Comparison of ENCODE assay signal across 8 cellular contexts in the genomic region with DNA sequence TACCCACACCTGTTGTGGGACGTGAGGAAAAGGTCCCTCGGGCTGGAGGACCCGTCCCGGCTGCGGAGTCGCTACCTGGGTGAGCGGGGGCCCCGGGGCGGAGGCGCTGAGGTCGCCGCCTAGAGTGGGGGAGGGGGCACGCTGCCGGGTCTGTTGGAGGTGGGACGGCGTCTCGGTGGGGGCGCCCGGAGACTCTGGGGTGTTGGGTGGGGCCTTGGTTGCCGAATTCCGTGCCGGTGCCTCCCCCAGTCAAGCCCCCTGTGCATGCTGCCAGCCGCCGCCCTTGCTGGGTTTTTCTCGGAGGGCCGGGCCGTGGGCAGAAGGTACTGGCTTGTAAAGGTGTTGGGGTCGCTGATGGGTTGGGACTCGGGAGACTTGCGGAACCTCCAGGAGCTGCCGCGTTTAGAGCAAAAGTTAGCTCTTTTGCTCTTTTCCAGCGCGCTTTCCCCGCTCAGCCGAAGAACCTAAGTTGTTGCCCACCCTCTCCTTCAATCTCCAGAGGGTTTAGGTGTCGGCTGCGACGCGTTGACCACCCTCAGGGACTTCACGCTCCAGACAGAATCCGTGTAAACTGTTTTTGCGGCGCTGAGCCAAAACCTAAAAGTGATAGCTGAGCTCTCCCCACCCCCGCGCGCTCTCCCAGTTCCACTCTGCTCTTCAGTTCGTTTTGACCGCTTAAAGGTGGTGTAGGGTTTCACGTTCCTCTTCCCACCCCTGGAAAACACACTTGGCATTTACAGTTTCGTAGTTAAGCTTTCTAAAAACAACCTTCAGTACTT. TPM values are rescaled to one million over a fixed set of nuclear protein-coding genes. Genes with fewer than 3 reads are reported as not detected.
DNase-seq lines count a peak whose midpoint lies in the region; ATAC-seq, FAIRE-seq and TF ChIP-seq lines count a peak whose summit lies in the region.

A gene (minus strand): TSS at position 143 of the 779 bp plus-strand sequence. CDS start 1,231 bp downstream, outside the sequence.

- peaks cover 55% of the 10 kb centered on the region for H3K79me2 ChIP-seq in endothelial cell of umbilical vein (ENCODE audit: control insufficient read depth, insufficient read depth, low read length)

- FAIRE-seq in GM19239 (lab: Jason Lieb, UNC) (peak; percentile 90), endothelial cell of umbilical vein (lab: Jason Lieb, UNC) (peak; percentile 83)

- CTCF ChIA-PET in endothelial cell of umbilical vein (lab: Charles Lee) = interaction anchor here (1.0 to 1.8 kb wide), 3 partner anchors 42 to 148 kb away, joined by 3 to 9 read pairs (median 4); no protein-coding TSS in a partner anchor

- TF ChIP-seq POLR2A in endothelial cell of umbilical vein (IDR thresholded peaks at IDR 0.05; ENCODE audit: low read depth, low read length) = no peak

- intact Hi-C loops in endothelial cell of umbilical vein (cut with micrococcal nuclease) = loop anchor here (1.0 to 5.0 kb wide), 9 partner anchors 10 to 324 kb away; a partner anchor contains a TSS

- DNase-seq in AG10803 (ENCODE audit: low read depth) (peak; percentile 69), GM19239 (ENCODE audit: insufficient read length, low spot score) (peak; percentile 20), NOMO-1 (lab: John Stamatoyannopoulos, UW; ENCODE audit: unreplicated experiment in 2 of 2) (peak; percentile 43 to 54), endothelial cell of umbilical vein (ENCODE audit: low read depth, low spot score) (peak; percentile 71), midbrain (lab: John Stamatoyannopoulos, UW) (peak; percentile 53)
- DNase-seq in activated CD8-positive, alpha-beta memory T cell treated with anti-CD3 and anti-CD28 coated beads, Interleukin-2, amount 50 U/mL, for 24 hours (ENCODE audit: extremely low read depth) = peak; percentile 25
- peak; percentile 24 to 36 for DNase-seq in stimulated activated CD8-positive, alpha-beta memory T cell treated with anti-CD3 and anti-CD28 coated beads, Interleukin-2, amount 100 ng/mL, for 1 hour (ENCODE audit: low read depth in 2 of 2)

- H3K9me1 ChIP-seq in endothelial cell of umbilical vein (replicated peaks; ENCODE audit: control insufficient read depth, extremely low read depth, insufficient read depth, low read length) = no peaks in the 10 kb centered on the region

- H3K4me3 ChIP-seq in AG10803 (ENCODE audit: low read length) (peak within 1 kb of the TSS; percentile 85), endothelial cell of umbilical vein (replicated peaks in 1 of 3; ENCODE audit: insufficient read depth in 1 of 3, low read depth in 1 of 3, low read length in 3 of 3) (peak within 1 kb of the TSS; percentile 87 to 95 (median 93))

- H3K4me1 ChIP-seq in endothelial cell of umbilical vein (ENCODE audit: control insufficient read depth, extremely low read depth, insufficient read depth, low read length) = peaks cover 18% of the 10 kb centered on the region

- peak within 1 kb of the TSS; percentile 97 for H3K4me2 ChIP-seq in endothelial cell of umbilical vein (ENCODE audit: insufficient read depth, low read length)

- POLR2A ChIA-PET in endothelial cell of umbilical vein (lab: Charles Lee) = interaction anchor here (0.7 kb wide), 2 partner anchors 9 to 13 kb away, joined by 3 to 7 read pairs; no protein-coding TSS in a partner anchor

- H3K36me3 ChIP-seq in endothelial cell of umbilical vein (ENCODE audit: control insufficient read depth in 2 of 2, extremely low read depth in 1 of 2, insufficient read depth in 2 of 2, low read length in 2 of 2) = no peaks in the 10 kb centered on the region

- peak within 1 kb of the TSS; percentile 49 for H2AFZ ChIP-seq in endothelial cell of umbilical vein (ENCODE audit: low read depth, low read length)

- peak within 1 kb of the TSS; percentile 95 for H3K9ac ChIP-seq in endothelial cell of umbilical vein (replicated peaks; ENCODE audit: extremely low read depth, insufficient read depth, low read length)

- TF ChIP-seq CTCF in AG10803 (conservative IDR thresholded peaks at IDR 0.05; ENCODE audit: low read length) (no peak), endothelial cell of umbilical vein (IDR thresholded peaks at IDR 0.05; ENCODE audit: extremely low read depth in 1 of 2, insufficient read depth in 1 of 2, low read depth in 1 of 2, low read length in 2 of 2) (no peak)

- H3K9me3 ChIP-seq in endothelial cell of umbilical vein (replicated peaks; ENCODE audit: control insufficient read depth, insufficient read depth, low read length) = no peaks in the 10 kb centered on the region

- dilution Hi-C loops in endothelial cell of umbilical vein (cut with MboI; ENCODE audit: extremely low pct_ligation_motif_present, low sequenced_read_pairs) = no loop called here

- H3K27ac ChIP-seq in endothelial cell of umbilical vein (ENCODE audit: insufficient read depth, low read depth, low read length) = peak within 1 kb of the TSS; percentile 93

- no peaks in the 10 kb centered on the region for H4K20me1 ChIP-seq in endothelial cell of umbilical vein (replicated peaks; ENCODE audit: control insufficient read depth, extremely low read depth, insufficient read depth, low read length)

- peak; percentile 14 for ATAC-seq in HG03571 (IDR thresholded peaks at IDR 0.05; ENCODE audit: unreplicated experiment)

- H3K27me3 ChIP-seq in endothelial cell of umbilical vein (ENCODE audit: control insufficient read depth in 2 of 2, insufficient read depth in 2 of 2, low read length in 2 of 2) = no peaks in the 10 kb centered on the region

- BruUV-seq in endothelial cell of umbilical vein (replicated peaks; lab: Mats Ljungman, UMichigan) = TSS peak; percentile 30

TF ChIP-seq in endothelial cell of umbilical vein, 7 proteins besides CTCF, POLR2A, EP300 and RAD21:
- TF ChIP-seq GATA2 (IDR thresholded peaks at IDR 0.05; ENCODE audit: insufficient read depth, insufficient read length, low read depth, low read length) (no peak), FOS (IDR thresholded peaks at IDR 0.05; ENCODE audit: borderline replicate concordance, insufficient read depth, low read length) (no peak), JUN (IDR thresholded peaks at IDR 0.05; ENCODE audit: borderline replicate concordance, insufficient read depth, insufficient read length, low read depth) (no peak), EZH2 (IDR thresholded peaks at IDR 0.05; ENCODE audit: borderline replicate concordance, low read depth, low read length, severe bottlenecking) (no peak), POLR2AphosphoS5 (IDR thresholded peaks at IDR 0.05; ENCODE audit: insufficient read depth, low read depth, low read length) (no peak), MYC (IDR thresholded peaks at IDR 0.05; ENCODE audit: low read depth, low read length) (no peak)
- TF ChIP-seq, protein P1, sequence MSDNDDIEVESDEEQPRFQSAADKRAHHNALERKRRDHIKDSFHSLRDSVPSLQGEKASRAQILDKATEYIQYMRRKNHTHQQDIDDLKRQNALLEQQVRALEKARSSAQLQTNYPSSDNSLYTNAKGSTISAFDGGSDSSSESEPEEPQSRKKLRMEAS (IDR thresholded peaks at IDR 0.05; ENCODE audit: insufficient read depth, insufficient read length) = no peak

RNA-seq across cellular contexts. Expression of the gene that starts here (rescaled TPM):
- 35.8 and 40.6 TPM in 2 replicates for total RNA-seq in endothelial cell of umbilical vein
- polyA plus RNA-seq in endothelial cell of umbilical vein = 12.1 and 14.9 TPM in 2 replicates
- polyA plus RNA-seq in endothelial cell of umbilical vein (2011; cell fraction: cytosol; rRNA removed) = 20.0 and 20.1 TPM in 2 replicates
- 6.7 and 7.6 TPM in 2 replicates for polyA plus RNA-seq in endothelial cell of umbilical vein (2011; cell fraction: nucleus; rRNA removed)
- polyA plus RNA-seq in endothelial cell of umbilical vein (2012) = 26.2 and 39.3 TPM in 2 replicates
- 5.9 and 6.6 TPM in 2 replicates for polyA minus RNA-seq in endothelial cell of umbilical vein
- polyA minus RNA-seq in endothelial cell of umbilical vein (2011; cell fraction: cytosol; rRNA and poly(A)+ RNA removed) = 34.4 TPM
- polyA minus RNA-seq in endothelial cell of umbilical vein (2011; cell fraction: nucleus; rRNA and poly(A)+ RNA removed) = 2.8 and 4.4 TPM in 2 replicates

Comparison
In these comparisons a context has a peak if more than half of its experiments do, and no peak if none do; other contexts are left out.
1. Peak in every context shown above with its lines: DNase-seq, ATAC-seq, H3K4me3 ChIP-seq and H3K27ac ChIP-seq.
2. DNase-seq: peak in every context shown above with its lines; median percentile 71 in endothelial cell of umbilical vein; 69 in AG10803; 53 in midbrain; 48 in NOMO-1; 30 in stimulated activated CD8-positive, alpha-beta memory T cell treated with anti-CD3 and anti-CD28 coated beads, Interleukin-2, amount 100 ng/mL, for 1 hour; 25 in activated CD8-positive, alpha-beta memory T cell treated with anti-CD3 and anti-CD28 coated beads, Interleukin-2, amount 50 U/mL, for 24 hours; 20 in GM19239.